In genomic region chr20:32580970-32581838, GRCh38 we compare ENCODE assay signal across 1 cellular context.
TF ChIP-seq lines count a peak whose summit lies in the region.

No MANE protein-coding gene starts in this region.

TF ChIP-seq in HepG2, 621 proteins besides CTCF, POLR2A, EP300 and RAD21 (continued from another document and continues in another):
- TF ChIP-seq, protein P1, sequence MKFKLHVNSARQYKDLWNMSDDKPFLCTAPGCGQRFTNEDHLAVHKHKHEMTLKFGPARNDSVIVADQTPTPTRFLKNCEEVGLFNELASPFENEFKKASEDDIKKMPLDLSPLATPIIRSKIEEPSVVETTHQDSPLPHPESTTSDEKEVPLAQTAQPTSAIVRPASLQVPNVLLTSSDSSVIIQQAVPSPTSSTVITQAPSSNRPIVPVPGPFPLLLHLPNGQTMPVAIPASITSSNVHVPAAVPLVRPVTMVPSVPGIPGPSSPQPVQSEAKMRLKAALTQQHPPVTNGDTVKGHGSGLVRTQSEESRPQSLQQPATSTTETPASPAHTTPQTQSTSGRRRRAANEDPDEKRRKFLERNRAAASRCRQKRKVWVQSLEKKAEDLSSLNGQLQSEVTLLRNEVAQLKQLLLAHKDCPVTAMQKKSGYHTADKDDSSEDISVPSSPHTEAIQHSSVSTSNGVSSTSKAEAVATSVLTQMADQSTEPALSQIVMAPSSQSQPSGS (CRISPR knock-in tag; IDR thresholded peaks at IDR 0.05): no peak
- TF ChIP-seq PRMT3 (CRISPR knock-in tag; IDR thresholded peaks at IDR 0.05; ENCODE audit: borderline replicate concordance, low read depth): no peak
- TF ChIP-seq TBX3 (IDR thresholded peaks at IDR 0.05; ENCODE audit: borderline replicate concordance): no peak
- TF ChIP-seq PAWR (CRISPR knock-in tag; IDR thresholded peaks at IDR 0.05; ENCODE audit: borderline replicate concordance): no peak
- no peak for TF ChIP-seq HMG20A (CRISPR knock-in tag; IDR thresholded peaks at IDR 0.05; ENCODE audit: borderline replicate concordance)
- TF ChIP-seq EHMT2 (IDR thresholded peaks at IDR 0.05; ENCODE audit: borderline replicate concordance, low read depth, low read length): no peak
- TF ChIP-seq ZNF749 (CRISPR knock-in tag; IDR thresholded peaks at IDR 0.05; ENCODE audit: borderline replicate concordance): no peak
- no peak for TF ChIP-seq RARG (CRISPR knock-in tag; IDR thresholded peaks at IDR 0.05; ENCODE audit: low read depth)
- TF ChIP-seq HDAC6 (IDR thresholded peaks at IDR 0.05; ENCODE audit: low read depth, low read length): no peak
- TF ChIP-seq FIP1L1 (IDR thresholded peaks at IDR 0.05; ENCODE audit: borderline replicate concordance, insufficient read depth, low read depth, low read length): no peak
- peak; percentile 16; the same call in 1 of the 2 replicates for TF ChIP-seq TBX2 (CRISPR knock-in tag; IDR thresholded peaks at IDR 0.05; ENCODE audit: borderline replicate concordance)
- no peak; the same call in 1 of the 2 replicates for TF ChIP-seq GFI1 (CRISPR knock-in tag; IDR thresholded peaks at IDR 0.05; ENCODE audit: borderline replicate concordance)
- TF ChIP-seq POLR2AphosphoS2 (IDR thresholded peaks at IDR 0.05; ENCODE audit: low read depth, low read length): no peak
- no peak for TF ChIP-seq TEAD2 (CRISPR knock-in tag; IDR thresholded peaks at IDR 0.05)
- no peak for TF ChIP-seq GMEB1 (CRISPR knock-in tag; IDR thresholded peaks at IDR 0.05; ENCODE audit: borderline replicate concordance)
- TF ChIP-seq KDM6A (CRISPR knock-in tag; IDR thresholded peaks at IDR 0.05; ENCODE audit: low read depth): peak; percentile 45; the same call in 1 of the 2 replicates
- no peak for TF ChIP-seq ZNF331 (CRISPR knock-in tag; IDR thresholded peaks at IDR 0.05)
- no peak; the same call in 1 of the 2 replicates for TF ChIP-seq ZNF616 (CRISPR knock-in tag; IDR thresholded peaks at IDR 0.05; ENCODE audit: low read depth)
- no peak for TF ChIP-seq ZSCAN21 (CRISPR knock-in tag; IDR thresholded peaks at IDR 0.05; ENCODE audit: borderline replicate concordance)
- no peak for TF ChIP-seq ZNF10 (CRISPR knock-in tag; IDR thresholded peaks at IDR 0.05; ENCODE audit: borderline replicate concordance, low read depth)
- no peak for TF ChIP-seq FOXK2 (IDR thresholded peaks at IDR 0.05)
- no peak for TF ChIP-seq JARID2 (CRISPR knock-in tag; IDR thresholded peaks at IDR 0.05; ENCODE audit: insufficient replicate concordance)
- TF ChIP-seq TMF1 (CRISPR knock-in tag; IDR thresholded peaks at IDR 0.05; ENCODE audit: low read depth): no peak
- no peak for TF ChIP-seq ZNF563 (CRISPR knock-in tag; IDR thresholded peaks at IDR 0.05)
- no peak for TF ChIP-seq MXD1 (CRISPR knock-in tag; IDR thresholded peaks at IDR 0.05)
- TF ChIP-seq ZNF224 (CRISPR knock-in tag; IDR thresholded peaks at IDR 0.05): no peak
- no peak for TF ChIP-seq JUND (CRISPR knock-in tag; IDR thresholded peaks at IDR 0.05)
- no peak for TF ChIP-seq HOMEZ (CRISPR knock-in tag; IDR thresholded peaks at IDR 0.05; ENCODE audit: low read depth)
- no peak for TF ChIP-seq KDM2A (CRISPR knock-in tag; IDR thresholded peaks at IDR 0.05; ENCODE audit: borderline replicate concordance, low read depth)
- peak; percentile 50; the same call in 1 of the 2 replicates for TF ChIP-seq ZFY (CRISPR knock-in tag; IDR thresholded peaks at IDR 0.05)
- no peak for TF ChIP-seq FOSL2 (CRISPR knock-in tag; IDR thresholded peaks at IDR 0.05)
- no peak; the same call in 1 of the 2 replicates for TF ChIP-seq ZBTB26 (CRISPR knock-in tag; IDR thresholded peaks at IDR 0.05; ENCODE audit: borderline replicate concordance)
- TF ChIP-seq PCBP1 (IDR thresholded peaks at IDR 0.05; ENCODE audit: borderline replicate concordance, low read depth, low read length): no peak
- no peak for TF ChIP-seq ZXDC (CRISPR knock-in tag; IDR thresholded peaks at IDR 0.05)
- no peak for TF ChIP-seq NFE2 (CRISPR knock-in tag; IDR thresholded peaks at IDR 0.05)
- TF ChIP-seq ZNF557 (CRISPR knock-in tag; IDR thresholded peaks at IDR 0.05): no peak
- TF ChIP-seq, protein P2, sequence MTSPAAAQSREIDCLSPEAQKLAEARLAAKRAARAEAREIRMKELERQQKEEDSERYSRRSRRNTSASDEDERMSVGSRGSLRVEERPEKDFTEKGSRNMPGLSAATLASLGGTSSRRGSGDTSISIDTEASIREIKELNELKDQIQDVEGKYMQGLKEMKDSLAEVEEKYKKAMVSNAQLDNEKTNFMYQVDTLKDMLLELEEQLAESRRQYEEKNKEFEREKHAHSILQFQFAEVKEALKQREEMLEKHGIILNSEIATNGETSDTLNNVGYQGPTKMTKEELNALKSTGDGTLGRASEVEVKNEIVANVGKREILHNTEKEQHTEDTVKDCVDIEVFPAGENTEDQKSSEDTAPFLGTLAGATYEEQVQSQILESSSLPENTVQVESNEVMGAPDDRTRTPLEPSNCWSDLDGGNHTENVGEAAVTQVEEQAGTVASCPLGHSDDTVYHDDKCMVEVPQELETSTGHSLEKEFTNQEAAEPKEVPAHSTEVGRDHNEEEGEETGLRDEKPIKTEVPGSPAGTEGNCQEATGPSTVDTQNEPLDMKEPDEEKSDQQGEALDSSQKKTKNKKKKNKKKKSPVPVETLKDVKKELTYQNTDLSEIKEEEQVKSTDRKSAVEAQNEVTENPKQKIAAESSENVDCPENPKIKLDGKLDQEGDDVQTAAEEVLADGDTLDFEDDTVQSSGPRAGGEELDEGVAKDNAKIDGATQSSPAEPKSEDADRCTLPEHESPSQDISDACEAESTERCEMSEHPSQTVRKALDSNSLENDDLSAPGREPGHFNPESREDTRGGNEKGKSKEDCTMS (CRISPR knock-in tag; conservative IDR thresholded peaks at IDR 0.05): no peak
- no peak for TF ChIP-seq GLI4 (CRISPR knock-in tag; IDR thresholded peaks at IDR 0.05; ENCODE audit: borderline replicate concordance)
- TF ChIP-seq, protein P3, sequence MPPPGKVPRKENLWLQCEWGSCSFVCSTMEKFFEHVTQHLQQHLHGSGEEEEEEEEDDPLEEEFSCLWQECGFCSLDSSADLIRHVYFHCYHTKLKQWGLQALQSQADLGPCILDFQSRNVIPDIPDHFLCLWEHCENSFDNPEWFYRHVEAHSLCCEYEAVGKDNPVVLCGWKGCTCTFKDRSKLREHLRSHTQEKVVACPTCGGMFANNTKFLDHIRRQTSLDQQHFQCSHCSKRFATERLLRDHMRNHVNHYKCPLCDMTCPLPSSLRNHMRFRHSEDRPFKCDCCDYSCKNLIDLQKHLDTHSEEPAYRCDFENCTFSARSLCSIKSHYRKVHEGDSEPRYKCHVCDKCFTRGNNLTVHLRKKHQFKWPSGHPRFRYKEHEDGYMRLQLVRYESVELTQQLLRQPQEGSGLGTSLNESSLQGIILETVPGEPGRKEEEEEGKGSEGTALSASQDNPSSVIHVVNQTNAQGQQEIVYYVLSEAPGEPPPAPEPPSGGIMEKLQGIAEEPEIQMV (CRISPR knock-in tag; IDR thresholded peaks at IDR 0.05; ENCODE audit: low read depth): no peak
- TF ChIP-seq, protein P4, sequence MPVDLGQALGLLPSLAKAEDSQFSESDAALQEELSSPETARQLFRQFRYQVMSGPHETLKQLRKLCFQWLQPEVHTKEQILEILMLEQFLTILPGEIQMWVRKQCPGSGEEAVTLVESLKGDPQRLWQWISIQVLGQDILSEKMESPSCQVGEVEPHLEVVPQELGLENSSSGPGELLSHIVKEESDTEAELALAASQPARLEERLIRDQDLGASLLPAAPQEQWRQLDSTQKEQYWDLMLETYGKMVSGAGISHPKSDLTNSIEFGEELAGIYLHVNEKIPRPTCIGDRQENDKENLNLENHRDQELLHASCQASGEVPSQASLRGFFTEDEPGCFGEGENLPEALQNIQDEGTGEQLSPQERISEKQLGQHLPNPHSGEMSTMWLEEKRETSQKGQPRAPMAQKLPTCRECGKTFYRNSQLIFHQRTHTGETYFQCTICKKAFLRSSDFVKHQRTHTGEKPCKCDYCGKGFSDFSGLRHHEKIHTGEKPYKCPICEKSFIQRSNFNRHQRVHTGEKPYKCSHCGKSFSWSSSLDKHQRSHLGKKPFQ (CRISPR knock-in tag; IDR thresholded peaks at IDR 0.05; ENCODE audit: insufficient replicate concordance): no peak
- no peak for TF ChIP-seq ZNF496 (CRISPR knock-in tag; IDR thresholded peaks at IDR 0.05; ENCODE audit: insufficient replicate concordance)
- no peak for TF ChIP-seq BHLHE40 (IDR thresholded peaks at IDR 0.05; ENCODE audit: low read length)
- TF ChIP-seq HNRNPL (IDR thresholded peaks at IDR 0.05; ENCODE audit: low read depth, low read length): no peak
- TF ChIP-seq ZBTB21 (CRISPR knock-in tag; IDR thresholded peaks at IDR 0.05): no peak
- TF ChIP-seq HOXA3 (CRISPR knock-in tag; IDR thresholded peaks at IDR 0.05): peak; percentile 27; the same call in 1 of the 2 replicates
- TF ChIP-seq ZNF709 (CRISPR knock-in tag; IDR thresholded peaks at IDR 0.05): no peak
